ENCODE assay signal across 8 cellular contexts in genomic region chr19:796692-797527, GRCh38.
DNase-seq lines count a peak whose midpoint lies in the region; ATAC-seq and TF ChIP-seq lines count a peak whose summit lies in the region.

TSS of gene PTBP1 (plus strand) at chr19:797452. CDS start at chr19:797498, 46 bp downstream.

- TF ChIP-seq CTCF in AG09319 (IDR thresholded peaks at IDR 0.05; ENCODE audit: low read depth, low read length) = no peak

- peak; percentile 100 for DNase-seq in AG09319 (ENCODE audit: extremely low read depth, low read depth)
- DNase-seq in NCI-H446 treated with DMSO at 0.1 percent for 48 hours (lab: John Stamatoyannopoulos, UW) = peak; percentile 100
- peak; percentile 100 for DNase-seq in cerebellar cortex (ENCODE audit: low spot score)
- DNase-seq in iris pigment epithelial cell (ENCODE audit: low read depth) = peak; percentile 100
- peak; percentile 98 to 99 for DNase-seq in stimulated activated CD4-positive, alpha-beta T cell treated with anti-CD3 and anti-CD28 coated beads, Interleukin-12 subunit alpha, Interleukin-12 subunit beta, amount 100 ng/mL, for 24 hours (ENCODE audit: low read depth in 2 of 2)

- peak; percentile 81 for ATAC-seq in GM19035 (IDR thresholded peaks at IDR 0.05; ENCODE audit: unreplicated experiment)
- ATAC-seq in HG03354 (IDR thresholded peaks at IDR 0.05; ENCODE audit: poor library complexity, severe bottlenecking, unreplicated experiment) = peak; percentile 76
- ATAC-seq in activated CD4-positive, CD25-positive, alpha-beta regulatory T cell treated with anti-CD3 and anti-CD28 coated beads, Interleukin-2, amount 50 U/mL, for 24 hours = peak; percentile 83 to 85

Comparison
In these comparisons a context has a peak if more than half of its experiments do, and no peak if none do; other contexts are left out.
1. Peak in every context shown above with its lines: DNase-seq and ATAC-seq.